In genomic region chr11:33062137-33062536, GRCh38 we compare ENCODE assay signal across 1 cellular context.
TF ChIP-seq lines count a peak whose summit lies in the region.

No MANE protein-coding gene starts in this region.

TF ChIP-seq in HCT116, 20 proteins besides CTCF, POLR2A, EP300 and RAD21:
- TF ChIP-seq ZBTB33 (IDR thresholded peaks at IDR 0.05; ENCODE audit: extremely low read depth, insufficient replicate concordance, low read length) (no peak), CBX3 (IDR thresholded peaks at IDR 0.05; ENCODE audit: low read depth) (no peak), SIN3A (IDR thresholded peaks at IDR 0.05; ENCODE audit: low read depth) (no peak), SRF (IDR thresholded peaks at IDR 0.05; ENCODE audit: low read depth) (no peak), SP1 (IDR thresholded peaks at IDR 0.05; ENCODE audit: low read depth) (no peak), TCF7L2 (IDR thresholded peaks at IDR 0.05; ENCODE audit: borderline replicate concordance, extremely low read depth, insufficient read depth, insufficient read length) (no peak), EZH2phosphoT487 (IDR thresholded peaks at IDR 0.05; ENCODE audit: borderline replicate concordance) (no peak), ZFX (IDR thresholded peaks at IDR 0.05) (no peak), REST (IDR thresholded peaks at IDR 0.05; ENCODE audit: low read depth) (no peak), ELF1 (IDR thresholded peaks at IDR 0.05; ENCODE audit: borderline replicate concordance, low read depth) (no peak)
